In genomic region chr14:104810316-104810715, GRCh38 we compare ENCODE assay signal across 13 cellular contexts. TPM values are rescaled to one million over a fixed set of nuclear protein-coding genes. Genes with fewer than 3 reads are reported as not detected.
DNase-seq lines count a peak whose midpoint lies in the region; ATAC-seq and TF ChIP-seq lines count a peak whose summit lies in the region.
"Had no signal": no experiment of that assay in that cellular context is flagged by ENCODE, and none has a peak within 500 bp of the region (broad histone marks: within the 10 kb centered on the region; RNA-seq: fewer than 3 reads in every experiment).

No MANE protein-coding gene starts in this region.

- H2AFZ ChIP-seq in neuronal stem cell (ENCODE audit: low read length), result no peak overlapping the region

- no CpG with 5 or more reads among the region's 11 CpGs for WGBS in neuronal stem cell (ENCODE audit: extremely low coverage in 2 of 2, insufficient read length in 2 of 2, insufficient replicate concordance in 1 of 2), 2 donors
- WGBS in stomach, 5 donors, result 88 to 96% (median 92%) methylated on average over 11 of the region's 11 CpGs

- CTCF ChIA-PET in WTC11 (lab: Charles Lee), result no interaction called here

- H3K27me3 ChIP-seq in RWPE2 (ENCODE audit: insufficient read depth, poor library complexity, severe bottlenecking) (no peaks in the 10 kb centered on the region), neuronal stem cell (ENCODE audit: control insufficient read depth in 3 of 3, insufficient read depth in 3 of 3, low read depth in 1 of 3, low read length in 3 of 3) (peaks cover 0 to 4% (median 0%) of the 10 kb centered on the region in 3 experiments), stomach (no peaks in the 10 kb centered on the region)

- H3K27me3 Mint-ChIP-seq in WTC11 (ENCODE audit: low read depth) (peaks cover 4% of the 10 kb centered on the region; the same call in 1 of the 2 replicates), progenitor cell of endocrine pancreas (no peaks in the 10 kb centered on the region)
- H3K27me3 Mint-ChIP-seq: CD4-positive, alpha-beta memory T cell had no signal

- no peak overlapping the region for H3K4me3 Mint-ChIP-seq in WTC11
- H3K4me3 Mint-ChIP-seq in progenitor cell of endocrine pancreas (ENCODE audit: low read depth), result no peak overlapping the region
- H3K4me3 Mint-ChIP-seq: CD4-positive, alpha-beta memory T cell had no signal

- H3K36me3 Mint-ChIP-seq in WTC11 (no peaks in the 10 kb centered on the region), progenitor cell of endocrine pancreas (ENCODE audit: insufficient read depth) (peaks cover 2% of the 10 kb centered on the region)
- H3K36me3 Mint-ChIP-seq: CD4-positive, alpha-beta memory T cell had no signal

- intact Hi-C loops in stomach (cut with DNase I; ENCODE audit: low total_unique reads), result no loop called here

- H3K4me2 ChIP-seq in neuronal stem cell (ENCODE audit: insufficient read depth, low read length, poor library complexity, severe bottlenecking), result peak overlapping the region; percentile 0

- H3K9me3 ChIP-seq in RWPE2 (ENCODE audit: severe bottlenecking), result no peaks in the 10 kb centered on the region
- no peaks in the 10 kb centered on the region for H3K9me3 ChIP-seq in neuronal stem cell (replicated peaks in 1 of 2; ENCODE audit: control insufficient read depth in 2 of 2, insufficient read depth in 1 of 2, low read depth in 1 of 2, low read length in 2 of 2)
- H3K9me3 ChIP-seq in stomach, result no peaks in the 10 kb centered on the region

- ATAC-seq in RWPE2 (ENCODE audit: low read depth), result no peak
- no peak for ATAC-seq in WTC11
- ATAC-seq in HG03442 (IDR thresholded peaks at IDR 0.05; ENCODE audit: unreplicated experiment), result no peak

- H2BK15ac ChIP-seq in neuronal stem cell (ENCODE audit: low read length), result no peak overlapping the region

- peaks cover 4% of the 10 kb centered on the region for H3K79me1 ChIP-seq in neuronal stem cell (ENCODE audit: low read depth, low read length)

- H2BK5ac ChIP-seq in neuronal stem cell (ENCODE audit: low read length), result peak overlapping the region; percentile 19

- H3K27ac ChIP-seq in RWPE2 (ENCODE audit: poor library complexity, severe bottlenecking), result no peak overlapping the region
- H3K27ac ChIP-seq in neuronal stem cell (replicated peaks; ENCODE audit: low read length), result no peak overlapping the region
- no peak overlapping the region for H3K27ac ChIP-seq in stomach

- H3K9ac ChIP-seq in neuronal stem cell (ENCODE audit: low read depth, low read length, poor library complexity), result peak overlapping the region; percentile 0

- no peaks in the 10 kb centered on the region for H3K36me3 ChIP-seq in RWPE2 (ENCODE audit: low read depth)
- peaks cover 0 to 3% of the 10 kb centered on the region in 2 donors for H3K36me3 ChIP-seq in neuronal stem cell (replicated peaks in 1 of 2; ENCODE audit: control insufficient read depth in 2 of 2, insufficient read depth in 2 of 2, low read length in 2 of 2)
- H3K36me3 ChIP-seq in stomach, result no peaks in the 10 kb centered on the region

- no peak overlapping the region for H2BK12ac ChIP-seq in neuronal stem cell (ENCODE audit: low read length)

- H2AK5ac ChIP-seq in neuronal stem cell (ENCODE audit: low read depth, low read length), result no peak overlapping the region

- no peak overlapping the region for H3K23ac ChIP-seq in neuronal stem cell (ENCODE audit: low read depth, low read length, poor library complexity)

- no peak overlapping the region for H3K18ac ChIP-seq in neuronal stem cell (ENCODE audit: low read length)

- no peak overlapping the region for H3K27ac Mint-ChIP-seq in WTC11
- H3K27ac Mint-ChIP-seq in progenitor cell of endocrine pancreas, result no peak overlapping the region

- TF ChIP-seq EP300 in stomach (IDR thresholded peaks at IDR 0.05), result no peak

- no peak for TF ChIP-seq POLR2A in stomach (IDR thresholded peaks at IDR 0.05)

- H3K9me3 Mint-ChIP-seq in WTC11 (peaks cover 11% of the 10 kb centered on the region), progenitor cell of endocrine pancreas (ENCODE audit: low read depth) (no peaks in the 10 kb centered on the region)
- H3K9me3 Mint-ChIP-seq: CD4-positive, alpha-beta memory T cell had no signal

- no peak overlapping the region for H3K14ac ChIP-seq in neuronal stem cell (ENCODE audit: low read length)

- DNase-seq in RWPE2 (ENCODE audit: low spot score), result peak; percentile 62
- DNase-seq in WTC11 (ENCODE audit: low spot score), result peak; percentile 8
- DNase-seq in neuronal stem cell (ENCODE audit: low spot score), result no peak
- no peak for DNase-seq in stomach
- no peak for DNase-seq in progenitor cell of endocrine pancreas (ENCODE audit: low spot score, unreplicated experiment)
- DNase-seq: C1 segment of cervical spinal cord, Calu3, COR-L47, DND-41, GOT3, HCEC 1CT had no signal

- H3K4ac ChIP-seq in neuronal stem cell (ENCODE audit: low read length), result no peak overlapping the region

- H3K4me1 ChIP-seq in RWPE2 (ENCODE audit: insufficient read depth, poor library complexity, severe bottlenecking) (no peaks in the 10 kb centered on the region), neuronal stem cell (ENCODE audit: control insufficient read depth in 2 of 2, insufficient read depth in 1 of 2, low read depth in 1 of 2, low read length in 2 of 2) (peaks cover 1 to 8% of the 10 kb centered on the region in 2 donors), stomach (peaks cover 15 to 27% (median 23%) of the 10 kb centered on the region in 4 donors)

- H3K4me1 Mint-ChIP-seq in WTC11 (peaks cover 4% of the 10 kb centered on the region; the same call in 1 of the 2 replicates), progenitor cell of endocrine pancreas (ENCODE audit: low read depth) (no peaks in the 10 kb centered on the region)

- POLR2A ChIA-PET in WTC11 (lab: Charles Lee), result no interaction called here

- H2BK120ac ChIP-seq in neuronal stem cell (ENCODE audit: low read depth, low read length), result no peak overlapping the region

- H4K91ac ChIP-seq in neuronal stem cell (ENCODE audit: low read depth, low read length, poor library complexity), result no peak overlapping the region

- H3K4me3 ChIP-seq in RWPE2 (ENCODE audit: severe bottlenecking) (no peak overlapping the region), neuronal stem cell (ENCODE audit: low read length in 2 of 2) (no peak overlapping the region), stomach (no peak overlapping the region)

- H4K8ac ChIP-seq in neuronal stem cell (ENCODE audit: low read depth, low read length), result no peak overlapping the region

- TF ChIP-seq CTCF in RWPE2 (IDR thresholded peaks at IDR 0.05; ENCODE audit: poor library complexity, severe bottlenecking) (no peak), WTC11 (IDR thresholded peaks at IDR 0.05) (no peak), stomach (IDR thresholded peaks at IDR 0.05) (no peak), progenitor cell of endocrine pancreas (IDR thresholded peaks at IDR 0.05; ENCODE audit: unreplicated experiment) (no peak)

TF ChIP-seq in WTC11, 78 proteins besides CTCF, POLR2A, EP300 and RAD21 (continues in another document):
- TF ChIP-seq ZBTB43 (CRISPR knock-in tag; IDR thresholded peaks at IDR 0.05) (no peak), GTF2I (CRISPR knock-in tag; conservative IDR thresholded peaks at IDR 0.05) (no peak), ZBTB21 (CRISPR knock-in tag; IDR thresholded peaks at IDR 0.05; ENCODE audit: borderline replicate concordance) (no peak), EMX1 (CRISPR knock-in tag; IDR thresholded peaks at IDR 0.05) (no peak), NR3C1 (CRISPR knock-in tag; conservative IDR thresholded peaks at IDR 0.05; ENCODE audit: low read depth) (no peak), E2F4 (CRISPR knock-in tag; IDR thresholded peaks at IDR 0.05; ENCODE audit: borderline replicate concordance, low read depth) (no peak), NR2C2 (CRISPR knock-in tag; IDR thresholded peaks at IDR 0.05) (no peak)

RNA-seq across cellular contexts. Expression of gene ZBTB42, which starts 9.4 kb away (rescaled TPM):
- total RNA-seq in WTC11 (2021) (5.4 to 6.4 TPM (median 5.5 TPM) in 3 replicates), stomach (10 to 100 TPM in 3 of 5 donors, 1 to 10 TPM in 2; 4.7 to 59.7 (median 13.2) TPM), progenitor cell of endocrine pancreas (12.3 and 12.6 TPM in 2 replicates)
- polyA plus RNA-seq in neuronal stem cell (2013, experiment 1 of 2), result 0.95 TPM
- 0.87 TPM for polyA plus RNA-seq in neuronal stem cell (2013, experiment 2 of 2)
- 1 to 10 TPM; 4.6 to 7.9 (median 5.5) TPM for polyA plus RNA-seq in stomach

RNA-seq across cellular contexts. Expression of gene AKT1, which starts 14.8 kb away (rescaled TPM):
- total RNA-seq in WTC11 (2021), result 105 to 121 TPM (median 106 TPM) in 3 replicates
- polyA plus RNA-seq in neuronal stem cell (2013, experiment 1 of 2), result 84.4 TPM
- polyA plus RNA-seq in neuronal stem cell (2013, experiment 2 of 2), result 82.3 TPM
- 100 to 1,000 TPM in 4 of 5 donors, 10 to 100 TPM in 1; 85.2 to 292 (median 119) TPM for total RNA-seq in stomach
- polyA plus RNA-seq in stomach, result 100 to 1,000 TPM; 100 to 123 (median 107) TPM
- 147 and 151 TPM in 2 replicates for total RNA-seq in progenitor cell of endocrine pancreas

RNA-seq across cellular contexts. Expression of gene CEP170B, which starts 54.8 kb away (rescaled TPM):
- total RNA-seq in WTC11 (2021) (33.6 to 47.0 TPM (median 33.8 TPM) in 3 replicates), stomach (100 to 1,000 TPM in 1 of 5 donors, 10 to 100 TPM in 4; 12.7 to 483 (median 46.1) TPM), progenitor cell of endocrine pancreas (48.9 and 49.3 TPM in 2 replicates)
- 12.3 TPM for polyA plus RNA-seq in neuronal stem cell (2013, experiment 1 of 2)
- 11.4 TPM for polyA plus RNA-seq in neuronal stem cell (2013, experiment 2 of 2)
- 10 to 100 TPM in 2 of 3 donors, 1 to 10 TPM in 1; 9.6 to 15.4 (median 13.2) TPM for polyA plus RNA-seq in stomach

RNA-seq across cellular contexts. Expression of gene SIVA1, which starts 57.4 kb away (rescaled TPM):
- 113 to 128 TPM (median 124 TPM) in 3 replicates for total RNA-seq in WTC11 (2021)
- polyA plus RNA-seq in neuronal stem cell (2013, experiment 1 of 2), result 109 TPM
- 114 TPM for polyA plus RNA-seq in neuronal stem cell (2013, experiment 2 of 2)
- total RNA-seq in stomach, result 100 to 1,000 TPM in 4 of 5 donors, 10 to 100 TPM in 1; 73.3 to 366 (median 252) TPM
- 100 to 1,000 TPM; 200 to 247 (median 213) TPM for polyA plus RNA-seq in stomach
- total RNA-seq in progenitor cell of endocrine pancreas, result 98.6 and 116 TPM in 2 replicates

Comparison
In these comparisons a context has a peak if more than half of its experiments do, and no peak if none do; other contexts are left out.
1. DNase-seq: peak in RWPE2 (single experiment) and WTC11 (single experiment); none in neuronal stem cell (single experiment), stomach (single experiment) and progenitor cell of endocrine pancreas (single experiment).